1 cellular context compared by ENCODE assay signal in the genomic region with DNA sequence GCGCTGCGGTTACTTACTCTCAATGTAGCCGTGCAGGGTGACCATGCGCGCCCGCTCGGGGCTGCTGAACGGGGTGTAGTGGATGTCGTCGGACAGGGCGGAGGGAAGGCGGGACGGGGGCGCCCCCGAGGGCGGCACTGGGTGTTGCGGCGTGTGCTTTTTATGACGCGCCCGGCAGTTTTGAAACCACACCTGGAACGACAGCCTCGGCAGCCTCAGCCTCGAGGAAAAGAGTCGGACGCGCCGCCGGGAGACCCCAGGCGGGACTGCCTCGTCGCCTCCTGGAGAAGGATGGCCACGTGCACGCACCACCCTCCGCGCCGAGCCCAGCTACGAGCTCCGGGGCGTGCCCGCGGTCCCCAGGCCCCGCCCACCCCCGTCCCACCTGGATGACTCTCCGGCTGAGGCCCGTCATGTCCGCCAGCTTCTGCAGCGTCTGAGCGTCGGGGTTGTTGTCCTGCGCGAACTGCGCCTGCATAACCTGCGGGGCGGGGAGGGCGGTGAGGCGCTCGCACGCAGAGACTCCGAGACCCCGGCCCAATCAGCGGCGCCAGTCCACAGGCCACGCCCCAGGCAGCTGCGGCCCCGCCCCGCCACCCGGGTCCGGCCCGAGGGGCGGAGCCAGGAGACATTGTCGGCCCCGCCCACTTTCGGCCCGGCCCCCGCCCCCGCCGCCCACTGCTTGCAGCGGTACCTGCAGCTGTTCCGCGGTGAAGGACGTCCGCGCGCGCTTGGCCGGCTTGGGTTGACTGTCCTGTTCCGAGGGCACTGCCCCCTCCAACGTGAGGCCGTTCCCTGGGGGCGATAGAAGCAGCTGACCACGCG.
TF ChIP-seq lines count a peak whose summit lies in the region.

No MANE protein-coding gene starts in this region.

TF ChIP-seq in HepG2, 621 proteins besides CTCF, POLR2A, EP300 and RAD21 (continued from another document and continues in another):
- TF ChIP-seq AKNA (CRISPR knock-in tag; IDR thresholded peaks at IDR 0.05; ENCODE audit: borderline replicate concordance) (peak; percentile 53; the same call in 1 of the 2 replicates), ZNF331 (CRISPR knock-in tag; IDR thresholded peaks at IDR 0.05) (0 out of 2 replicates have a peak, but pooled peaks have one; percentile 47), ZNF878 (CRISPR knock-in tag; IDR thresholded peaks at IDR 0.05) (0 out of 2 replicates have a peak, but pooled peaks have one; percentile 54), ZIK1 (CRISPR knock-in tag; IDR thresholded peaks at IDR 0.05; ENCODE audit: borderline replicate concordance, low read depth) (peak; percentile 79; the same call in 1 of the 2 replicates), ZNF761 (CRISPR knock-in tag; conservative IDR thresholded peaks at IDR 0.05) (0 out of 2 replicates have a peak, but pooled peaks have one; percentile 55), NR0B2 (CRISPR knock-in tag; IDR thresholded peaks at IDR 0.05) (peak; percentile 34; the same call in 1 of the 2 replicates), SRF (IDR thresholded peaks at IDR 0.05; ENCODE audit: low read depth, low read length) (no peak), MXD1 (CRISPR knock-in tag; IDR thresholded peaks at IDR 0.05) (peak; percentile 68; the same call in 1 of the 2 replicates), ZNF547 (CRISPR knock-in tag; IDR thresholded peaks at IDR 0.05) (peak; percentile 83; the same call in 1 of the 2 replicates), NRL (CRISPR knock-in tag; IDR thresholded peaks at IDR 0.05; ENCODE audit: borderline replicate concordance) (peak; percentile 50; the same call in 1 of the 2 replicates), MED1 (CRISPR knock-in tag; IDR thresholded peaks at IDR 0.05) (0 out of 2 replicates have a peak, but pooled peaks have one; percentile 23), ZNF563 (CRISPR knock-in tag; IDR thresholded peaks at IDR 0.05) (peak; percentile 71; the same call in 1 of the 2 replicates), PITX1 (CRISPR knock-in tag; IDR thresholded peaks at IDR 0.05) (0 out of 2 replicates have a peak, but pooled peaks have one; percentile 23), SNAI1 (CRISPR knock-in tag; IDR thresholded peaks at IDR 0.05; ENCODE audit: borderline replicate concordance) (no peak), ZNF121 (CRISPR knock-in tag; IDR thresholded peaks at IDR 0.05) (peak; percentile 41; the same call in 1 of the 2 replicates), HDAC2 (CRISPR knock-in tag; IDR thresholded peaks at IDR 0.05) (0 out of 2 replicates have a peak, but pooled peaks have one; percentile 28), EED (CRISPR knock-in tag; IDR thresholded peaks at IDR 0.05) (peak; percentile 65; the same call in 1 of the 2 replicates), ZNF441 (CRISPR knock-in tag; IDR thresholded peaks at IDR 0.05; ENCODE audit: borderline replicate concordance) (peak; percentile 48), GATAD2A (CRISPR knock-in tag; IDR thresholded peaks at IDR 0.05) (no peak), ZBTB38 (CRISPR knock-in tag; IDR thresholded peaks at IDR 0.05) (peak; percentile 41; the same call in 1 of the 2 replicates), ESRRA (CRISPR knock-in tag; IDR thresholded peaks at IDR 0.05; ENCODE audit: low read depth) (peak; percentile 17; the same call in 1 of the 2 replicates), ZNF232 (CRISPR knock-in tag; IDR thresholded peaks at IDR 0.05; ENCODE audit: borderline replicate concordance) (peak; percentile 89; the same call in 1 of the 2 replicates), SALL1 (CRISPR knock-in tag; IDR thresholded peaks at IDR 0.05) (peak; percentile 45; the same call in 1 of the 2 replicates), SKI (IDR thresholded peaks at IDR 0.05; ENCODE audit: partially characterized antibody) (no peak), GABPB1 (CRISPR knock-in tag; IDR thresholded peaks at IDR 0.05) (peak; percentile 81; the same call in 1 of the 2 replicates), ZNF589 (CRISPR knock-in tag; conservative IDR thresholded peaks at IDR 0.05) (0 out of 2 replicates have a peak, but pooled peaks have one; percentile 50), HIVEP1 (CRISPR knock-in tag; IDR thresholded peaks at IDR 0.05) (peak; percentile 63; the same call in 1 of the 2 replicates), PHF21A (CRISPR knock-in tag; IDR thresholded peaks at IDR 0.05) (no peak), IRX3 (CRISPR knock-in tag; IDR thresholded peaks at IDR 0.05; ENCODE audit: borderline replicate concordance, low read depth) (0 out of 2 replicates have a peak, but pooled peaks have one; percentile 53)
- TF ChIP-seq, protein P1, sequence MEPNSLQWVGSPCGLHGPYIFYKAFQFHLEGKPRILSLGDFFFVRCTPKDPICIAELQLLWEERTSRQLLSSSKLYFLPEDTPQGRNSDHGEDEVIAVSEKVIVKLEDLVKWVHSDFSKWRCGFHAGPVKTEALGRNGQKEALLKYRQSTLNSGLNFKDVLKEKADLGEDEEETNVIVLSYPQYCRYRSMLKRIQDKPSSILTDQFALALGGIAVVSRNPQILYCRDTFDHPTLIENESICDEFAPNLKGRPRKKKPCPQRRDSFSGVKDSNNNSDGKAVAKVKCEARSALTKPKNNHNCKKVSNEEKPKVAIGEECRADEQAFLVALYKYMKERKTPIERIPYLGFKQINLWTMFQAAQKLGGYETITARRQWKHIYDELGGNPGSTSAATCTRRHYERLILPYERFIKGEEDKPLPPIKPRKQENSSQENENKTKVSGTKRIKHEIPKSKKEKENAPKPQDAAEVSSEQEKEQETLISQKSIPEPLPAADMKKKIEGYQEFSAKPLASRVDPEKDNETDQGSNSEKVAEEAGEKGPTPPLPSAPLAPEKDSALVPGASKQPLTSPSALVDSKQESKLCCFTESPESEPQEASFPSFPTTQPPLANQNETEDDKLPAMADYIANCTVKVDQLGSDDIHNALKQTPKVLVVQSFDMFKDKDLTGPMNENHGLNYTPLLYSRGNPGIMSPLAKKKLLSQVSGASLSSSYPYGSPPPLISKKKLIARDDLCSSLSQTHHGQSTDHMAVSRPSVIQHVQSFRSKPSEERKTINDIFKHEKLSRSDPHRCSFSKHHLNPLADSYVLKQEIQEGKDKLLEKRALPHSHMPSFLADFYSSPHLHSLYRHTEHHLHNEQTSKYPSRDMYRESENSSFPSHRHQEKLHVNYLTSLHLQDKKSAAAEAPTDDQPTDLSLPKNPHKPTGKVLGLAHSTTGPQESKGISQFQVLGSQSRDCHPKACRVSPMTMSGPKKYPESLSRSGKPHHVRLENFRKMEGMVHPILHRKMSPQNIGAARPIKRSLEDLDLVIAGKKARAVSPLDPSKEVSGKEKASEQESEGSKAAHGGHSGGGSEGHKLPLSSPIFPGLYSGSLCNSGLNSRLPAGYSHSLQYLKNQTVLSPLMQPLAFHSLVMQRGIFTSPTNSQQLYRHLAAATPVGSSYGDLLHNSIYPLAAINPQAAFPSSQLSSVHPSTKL (CRISPR knock-in tag; IDR thresholded peaks at IDR 0.05) = peak; percentile 32; the same call in 1 of the 2 replicates
- TF ChIP-seq, protein P2, sequence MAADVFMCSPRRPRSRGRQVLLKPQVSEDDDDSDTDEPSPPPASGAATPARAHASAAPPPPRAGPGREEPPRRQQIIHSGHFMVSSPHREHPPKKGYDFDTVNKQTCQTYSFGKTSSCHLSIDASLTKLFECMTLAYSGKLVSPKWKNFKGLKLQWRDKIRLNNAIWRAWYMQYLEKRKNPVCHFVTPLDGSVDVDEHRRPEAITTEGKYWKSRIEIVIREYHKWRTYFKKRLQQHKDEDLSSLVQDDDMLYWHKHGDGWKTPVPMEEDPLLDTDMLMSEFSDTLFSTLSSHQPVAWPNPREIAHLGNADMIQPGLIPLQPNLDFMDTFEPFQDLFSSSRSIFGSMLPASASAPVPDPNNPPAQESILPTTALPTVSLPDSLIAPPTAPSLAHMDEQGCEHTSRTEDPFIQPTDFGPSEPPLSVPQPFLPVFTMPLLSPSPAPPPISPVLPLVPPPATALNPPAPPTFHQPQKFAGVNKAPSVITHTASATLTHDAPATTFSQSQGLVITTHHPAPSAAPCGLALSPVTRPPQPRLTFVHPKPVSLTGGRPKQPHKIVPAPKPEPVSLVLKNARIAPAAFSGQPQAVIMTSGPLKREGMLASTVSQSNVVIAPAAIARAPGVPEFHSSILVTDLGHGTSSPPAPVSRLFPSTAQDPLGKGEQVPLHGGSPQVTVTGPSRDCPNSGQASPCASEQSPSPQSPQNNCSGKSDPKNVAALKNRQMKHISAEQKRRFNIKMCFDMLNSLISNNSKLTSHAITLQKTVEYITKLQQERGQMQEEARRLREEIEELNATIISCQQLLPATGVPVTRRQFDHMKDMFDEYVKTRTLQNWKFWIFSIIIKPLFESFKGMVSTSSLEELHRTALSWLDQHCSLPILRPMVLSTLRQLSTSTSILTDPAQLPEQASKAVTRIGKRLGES (CRISPR knock-in tag; IDR thresholded peaks at IDR 0.05; ENCODE audit: borderline replicate concordance) = no peak
- TF ChIP-seq, protein P3, sequence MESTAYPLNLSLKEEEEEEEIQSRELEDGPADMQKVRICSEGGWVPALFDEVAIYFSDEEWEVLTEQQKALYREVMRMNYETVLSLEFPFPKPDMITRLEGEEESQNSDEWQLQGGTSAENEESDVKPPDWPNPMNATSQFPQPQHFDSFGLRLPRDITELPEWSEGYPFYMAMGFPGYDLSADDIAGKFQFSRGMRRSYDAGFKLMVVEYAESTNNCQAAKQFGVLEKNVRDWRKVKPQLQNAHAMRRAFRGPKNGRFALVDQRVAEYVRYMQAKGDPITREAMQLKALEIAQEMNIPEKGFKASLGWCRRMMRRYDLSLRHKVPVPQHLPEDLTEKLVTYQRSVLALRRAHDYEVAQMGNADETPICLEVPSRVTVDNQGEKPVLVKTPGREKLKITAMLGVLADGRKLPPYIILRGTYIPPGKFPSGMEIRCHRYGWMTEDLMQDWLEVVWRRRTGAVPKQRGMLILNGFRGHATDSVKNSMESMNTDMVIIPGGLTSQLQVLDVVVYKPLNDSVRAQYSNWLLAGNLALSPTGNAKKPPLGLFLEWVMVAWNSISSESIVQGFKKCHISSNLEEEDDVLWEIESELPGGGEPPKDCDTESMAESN (CRISPR knock-in tag; conservative IDR thresholded peaks at IDR 0.05) = peak; percentile 75; the same call in 1 of the 2 replicates
- TF ChIP-seq, protein P4, sequence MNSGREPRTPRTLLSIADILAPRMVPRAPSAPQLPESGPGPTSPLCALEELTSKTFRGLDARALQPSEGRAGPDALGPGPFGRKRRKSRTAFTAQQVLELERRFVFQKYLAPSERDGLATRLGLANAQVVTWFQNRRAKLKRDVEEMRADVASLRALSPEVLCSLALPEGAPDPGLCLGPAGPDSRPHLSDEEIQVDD (CRISPR knock-in tag; IDR thresholded peaks at IDR 0.05; ENCODE audit: borderline replicate concordance) = 0 out of 2 replicates have a peak, but pooled peaks have one; percentile 27
- TF ChIP-seq, protein P5, sequence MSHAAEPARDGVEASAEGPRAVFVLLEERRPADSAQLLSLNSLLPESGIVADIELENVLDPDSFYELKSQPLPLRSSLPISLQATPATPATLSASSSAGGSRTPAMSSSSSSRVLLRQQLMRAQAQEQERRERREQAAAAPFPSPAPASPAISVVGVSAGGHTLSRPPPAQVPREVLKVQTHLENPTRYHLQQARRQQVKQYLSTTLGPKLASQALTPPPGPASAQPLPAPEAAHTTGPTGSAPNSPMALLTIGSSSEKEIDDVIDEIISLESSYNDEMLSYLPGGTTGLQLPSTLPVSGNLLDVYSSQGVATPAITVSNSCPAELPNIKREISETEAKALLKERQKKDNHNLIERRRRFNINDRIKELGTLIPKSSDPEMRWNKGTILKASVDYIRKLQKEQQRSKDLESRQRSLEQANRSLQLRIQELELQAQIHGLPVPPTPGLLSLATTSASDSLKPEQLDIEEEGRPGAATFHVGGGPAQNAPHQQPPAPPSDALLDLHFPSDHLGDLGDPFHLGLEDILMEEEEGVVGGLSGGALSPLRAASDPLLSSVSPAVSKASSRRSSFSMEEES (CRISPR knock-in tag; IDR thresholded peaks at IDR 0.05) = peak; percentile 58; the same call in 1 of the 2 replicates
- TF ChIP-seq, protein P6, sequence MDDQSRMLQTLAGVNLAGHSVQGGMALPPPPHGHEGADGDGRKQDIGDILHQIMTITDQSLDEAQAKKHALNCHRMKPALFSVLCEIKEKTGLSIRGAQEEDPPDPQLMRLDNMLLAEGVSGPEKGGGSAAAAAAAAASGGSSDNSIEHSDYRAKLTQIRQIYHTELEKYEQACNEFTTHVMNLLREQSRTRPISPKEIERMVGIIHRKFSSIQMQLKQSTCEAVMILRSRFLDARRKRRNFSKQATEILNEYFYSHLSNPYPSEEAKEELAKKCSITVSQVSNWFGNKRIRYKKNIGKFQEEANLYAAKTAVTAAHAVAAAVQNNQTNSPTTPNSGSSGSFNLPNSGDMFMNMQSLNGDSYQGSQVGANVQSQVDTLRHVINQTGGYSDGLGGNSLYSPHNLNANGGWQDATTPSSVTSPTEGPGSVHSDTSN (CRISPR knock-in tag; IDR thresholded peaks at IDR 0.05; ENCODE audit: borderline replicate concordance) = peak; percentile 74; the same call in 1 of the 2 replicates
